In genomic region chr2:65435625-65436168, GRCh38 we compare ENCODE assay signal across 8 cellular contexts. TPM values are rescaled to one million over a fixed set of nuclear protein-coding genes. Genes with fewer than 3 reads are reported as not detected.
DNase-seq lines count a peak whose midpoint lies in the region; ATAC-seq, FAIRE-seq and TF ChIP-seq lines count a peak whose summit lies in the region.

No MANE protein-coding gene starts in this region.

- H3K27me3 Mint-ChIP-seq in astrocyte (ENCODE audit: low read depth, unreplicated experiment), result no peaks in the 10 kb centered on the region

- H3K18ac ChIP-seq in trophoblast cell (ENCODE audit: low read length), result no peak overlapping the region

- H4K12ac ChIP-seq in trophoblast cell (ENCODE audit: low read depth, low read length), result no peak overlapping the region

- no peak overlapping the region for H3K4ac ChIP-seq in trophoblast cell (ENCODE audit: low read depth, low read length)

- H3K79me1 ChIP-seq in trophoblast cell (ENCODE audit: low read length), result peaks cover 10% of the 10 kb centered on the region

- TF ChIP-seq CTCF in NB4 (IDR thresholded peaks at IDR 0.05; ENCODE audit: low read depth, low read length) (no peak), astrocyte (IDR thresholded peaks at IDR 0.05; ENCODE audit: insufficient read depth, low read depth, low read length) (no peak)

- no peak overlapping the region for H3K14ac ChIP-seq in trophoblast cell (ENCODE audit: low read length)

- H3K27ac ChIP-seq in astrocyte (ENCODE audit: low read depth, low read length) (peak overlapping the region; percentile 91), trophoblast cell (ENCODE audit: low read depth, low read length) (peak overlapping the region; percentile 53)

- H3K9me3 Mint-ChIP-seq in astrocyte (ENCODE audit: unreplicated experiment), result no peaks in the 10 kb centered on the region

- no peak overlapping the region for H2BK12ac ChIP-seq in trophoblast cell (ENCODE audit: low read length)

- no CpG with 5 or more reads among the region's 42 CpGs for WGBS in trophoblast cell (ENCODE audit: extremely low coverage, insufficient coverage, insufficient read length)

- peaks cover 11% of the 10 kb centered on the region for H3K4me1 ChIP-seq in astrocyte (ENCODE audit: insufficient read depth, low read length)
- peaks cover 5 to 6% of the 10 kb centered on the region in 2 experiments for H3K4me1 ChIP-seq in trophoblast cell (ENCODE audit: control insufficient read depth in 1 of 2, insufficient read depth in 2 of 2, low read length in 2 of 2)

- no peaks in the 10 kb centered on the region for H3K36me3 Mint-ChIP-seq in astrocyte (ENCODE audit: low read depth, unreplicated experiment)

- H3K27me3 ChIP-seq in astrocyte (ENCODE audit: insufficient read depth, low read length), result no peaks in the 10 kb centered on the region
- peaks cover 2% of the 10 kb centered on the region for H3K27me3 ChIP-seq in trophoblast cell (ENCODE audit: insufficient read depth, low read length)

- H4K8ac ChIP-seq in trophoblast cell (ENCODE audit: low read depth, low read length), result peak overlapping the region; percentile 44

- ATAC-seq in left ventricle myocardium superior (peak; percentile 72), HG03108 (IDR thresholded peaks at IDR 0.05; ENCODE audit: unreplicated experiment) (no peak)

- H3K9me3 ChIP-seq in astrocyte (ENCODE audit: insufficient read depth, low read depth, low read length) (no peaks in the 10 kb centered on the region), trophoblast cell (ENCODE audit: insufficient read depth, low read depth, low read length) (no peaks in the 10 kb centered on the region)

- TF ChIP-seq POLR2A in NB4 (IDR thresholded peaks at IDR 0.05; ENCODE audit: extremely low read depth, insufficient read length), result no peak

- H3K4me3 ChIP-seq in NB4 (ENCODE audit: low read depth, low read length) (peak overlapping the region; percentile 64), astrocyte (ENCODE audit: insufficient read depth, low read depth, low read length) (peak overlapping the region; percentile 73), trophoblast cell (ENCODE audit: low read depth, low read length) (peak overlapping the region; percentile 75)

- peak overlapping the region; percentile 100 for H3K27ac Mint-ChIP-seq in astrocyte (ENCODE audit: unreplicated experiment)

- peak overlapping the region; percentile 91 for H3K4me3 Mint-ChIP-seq in astrocyte (ENCODE audit: unreplicated experiment)

- H3K79me2 ChIP-seq in astrocyte (ENCODE audit: insufficient read depth, low read length) (peaks cover 19% of the 10 kb centered on the region), trophoblast cell (ENCODE audit: control insufficient read depth, insufficient read depth, low read length, poor library complexity) (peaks cover 2% of the 10 kb centered on the region)

- H2BK120ac ChIP-seq in trophoblast cell (ENCODE audit: insufficient read depth, low read length, poor library complexity), result peak overlapping the region; percentile 21

- peaks cover under 1% of the 10 kb centered on the region for H4K20me1 ChIP-seq in astrocyte (ENCODE audit: insufficient read depth, low read length)

- H3K36me3 ChIP-seq in astrocyte (ENCODE audit: insufficient read depth, low read length), result no peaks in the 10 kb centered on the region
- H3K36me3 ChIP-seq in trophoblast cell (ENCODE audit: control insufficient read depth in 1 of 2, insufficient read depth in 2 of 2, low read length in 2 of 2), result no peaks in the 10 kb centered on the region

- no peak for FAIRE-seq in astrocyte (lab: Jason Lieb, UNC)

- peak overlapping the region; percentile 50 for H2BK5ac ChIP-seq in trophoblast cell (ENCODE audit: low read depth, low read length, poor library complexity)

- peak overlapping the region; percentile 94 for H3K4me2 ChIP-seq in astrocyte (ENCODE audit: low read length)
- H3K4me2 ChIP-seq in trophoblast cell (ENCODE audit: low read length), result peak overlapping the region; percentile 96

- peak overlapping the region; percentile 48 for H4K91ac ChIP-seq in trophoblast cell (ENCODE audit: low read depth, low read length)

- peak overlapping the region; percentile 96 for H3K9ac ChIP-seq in astrocyte (ENCODE audit: low read length)
- peak overlapping the region; percentile 75 for H3K9ac ChIP-seq in trophoblast cell (ENCODE audit: low read length)

- DNase-seq in DMS 273 treated with DMSO at 0.1 percent for 48 hours (lab: John Stamatoyannopoulos, UW), result peak; percentile 44
- DNase-seq in GOT3 (lab: John Stamatoyannopoulos, UW), result peak; percentile 68
- DNase-seq in NB4 (ENCODE audit: low read depth), result peak; percentile 90
- peak; percentile 50 for DNase-seq in SKM-1 (lab: John Stamatoyannopoulos, UW; ENCODE audit: unreplicated experiment)
- peak; percentile 84 for DNase-seq in astrocyte (ENCODE audit: low read depth)
- peak; percentile 93 for DNase-seq in left ventricle myocardium superior
- peak; percentile 78 to 81 for DNase-seq in trophoblast cell

- intact Hi-C loops in left ventricle myocardium superior (cut with micrococcal nuclease), result loop anchor here (5.0 kb wide), 1 partner anchor 168 kb away; no protein-coding TSS in a partner anchor

- H2AFZ ChIP-seq in astrocyte (ENCODE audit: low read depth, low read length) (peak overlapping the region; percentile 86), trophoblast cell (ENCODE audit: insufficient read depth, low read length, poor library complexity) (peak overlapping the region; percentile 83)

- no peak overlapping the region for H3K23ac ChIP-seq in trophoblast cell (ENCODE audit: low read length)

- H2AK5ac ChIP-seq in trophoblast cell (ENCODE audit: low read length), result no peak overlapping the region

- peaks cover 27% of the 10 kb centered on the region for H3K4me1 Mint-ChIP-seq in astrocyte (ENCODE audit: low read depth, unreplicated experiment)

RNA-seq across cellular contexts. Expression of gene SPRED2, which starts 3.3 kb away (rescaled TPM):
- total RNA-seq in astrocyte (47.3 and 55.2 TPM in 2 replicates), left ventricle myocardium superior (12.8 TPM)
- polyA plus RNA-seq in trophoblast cell (2013), result 12.0 and 12.8 TPM in 2 replicates
